In genomic region chr4:121551271-121551670, GRCh38 we compare ENCODE assay signal across 29 cellular contexts.
A peak's percentile ranks its signal among the peaks of the same experiment; 100 is the strongest.
DNase-seq lines count a peak whose midpoint lies in the region; ATAC-seq and TF ChIP-seq lines count a peak whose summit lies in the region.
"Had no signal": no experiment of that assay in that cellular context is flagged by ENCODE, and none has a peak within 500 bp of the region (broad histone marks: within the 10 kb centered on the region; RNA-seq: fewer than 3 reads in every experiment).

No MANE protein-coding gene starts in this region.

- H3K79me2 ChIP-seq in trophoblast cell (ENCODE audit: control insufficient read depth, insufficient read depth, low read length, poor library complexity): no peaks in the 10 kb centered on the region

- no peak overlapping the region for H3K9ac ChIP-seq in trophoblast cell (ENCODE audit: low read length)

- no peak for TF ChIP-seq CTCF in RWPE2 (IDR thresholded peaks at IDR 0.05; ENCODE audit: poor library complexity, severe bottlenecking)
- no peak for TF ChIP-seq CTCF in epithelial cell of proximal tubule (conservative IDR thresholded peaks at IDR 0.05; ENCODE audit: low read depth, low read length)

- DNase-seq in EL (peak; percentile 2), RWPE2 (ENCODE audit: low spot score) (no peak), epithelial cell of proximal tubule (ENCODE audit: low read depth) (peak; percentile 13), trophoblast cell (peak; percentile 6 to 22)
- no peak for DNase-seq in activated effector memory CD4-positive, alpha-beta T cell treated with Interleukin-2 at 50 U/mL for 16 hours
- DNase-seq: activated CD4-positive, alpha-beta T cell treated with anti-CD3 and anti-CD28 coated beads for 36 hours; activated CD8-positive, alpha-beta T cell treated with anti-CD3 and anti-CD28 coated beads, Interleukin-2, amount 10 ng/mL, durations not matched to agents 7 days and 5 days; activated naive CD4-positive, alpha-beta T cell treated with anti-CD3 and anti-CD28 coated beads, Interleukin-2, amount 10 ng/mL, durations not matched to agents 7 days and 5 days; amniotic stem cell; CD8-positive, alpha-beta memory T cell; colonic mucosa; DMS 273 treated with DMSO at 0.1 percent for 48 hours; effector CD8-positive, alpha-beta T cell; Kasumi-1; left cardiac atrium; NCI-H446; NCI-H748 treated with DMSO at 0.1 percent for 48 hours; nephron progenitor cell; Peyer's patch; SJCRH30; stimulated activated naive CD4-positive, alpha-beta T cell treated with Interleukin-2 at 50 U/mL for 16 hours; T-helper 9 cell had no signal

- H2AK5ac ChIP-seq in trophoblast cell (ENCODE audit: low read length): no peak overlapping the region

- H3K27me3 ChIP-seq in RWPE2 (ENCODE audit: insufficient read depth, poor library complexity, severe bottlenecking) (no peaks in the 10 kb centered on the region), trophoblast cell (ENCODE audit: insufficient read depth, low read length) (no peaks in the 10 kb centered on the region)
- H3K27me3 ChIP-seq: cardiac muscle cell, colonic mucosa, Peyer's patch, SJCRH30, suprapubic skin had no signal

- H4K91ac ChIP-seq in trophoblast cell (ENCODE audit: low read depth, low read length): no peak overlapping the region

- H3K79me1 ChIP-seq in trophoblast cell (ENCODE audit: low read length): no peaks in the 10 kb centered on the region

- no peak overlapping the region for H3K23ac ChIP-seq in trophoblast cell (ENCODE audit: low read length)

- H3K36me3 ChIP-seq in RWPE2 (ENCODE audit: low read depth): no peaks in the 10 kb centered on the region
- no peaks in the 10 kb centered on the region for H3K36me3 ChIP-seq in trophoblast cell (ENCODE audit: control insufficient read depth in 1 of 2, insufficient read depth in 2 of 2, low read length in 2 of 2)
- H3K36me3 ChIP-seq: cardiac muscle cell, colonic mucosa, Peyer's patch, SJCRH30, suprapubic skin had no signal

- H3K4ac ChIP-seq in trophoblast cell (ENCODE audit: low read depth, low read length): no peak overlapping the region

- H3K18ac ChIP-seq in trophoblast cell (ENCODE audit: low read length): no peak overlapping the region

- no peak overlapping the region for H2BK12ac ChIP-seq in trophoblast cell (ENCODE audit: low read length)

- H4K8ac ChIP-seq in trophoblast cell (ENCODE audit: low read depth, low read length): no peak overlapping the region

- H3K4me3 ChIP-seq in RWPE2 (ENCODE audit: severe bottlenecking) (no peak overlapping the region), epithelial cell of proximal tubule (ENCODE audit: low read depth, low read length) (no peak overlapping the region), trophoblast cell (ENCODE audit: low read depth, low read length) (no peak overlapping the region)
- H3K4me3 ChIP-seq: cardiac muscle cell, colonic mucosa, Peyer's patch, SJCRH30, skin epidermis, suprapubic skin had no signal

- ATAC-seq in RWPE2 (ENCODE audit: low read depth) (peak; percentile 41; the same call in 1 of the 3 replicates), GM19452 (IDR thresholded peaks at IDR 0.05; ENCODE audit: unreplicated experiment) (no peak), GM19023 (IDR thresholded peaks at IDR 0.05; ENCODE audit: unreplicated experiment) (no peak)
- ATAC-seq: activated CD4-positive, alpha-beta T cell treated with anti-CD3 and anti-CD28 coated beads for 36 hours; activated CD8-positive, alpha-beta T cell treated with anti-CD3 and anti-CD28 coated beads, Interleukin-2, amount 10 ng/mL, durations not matched to agents 7 days and 5 days; HCT116 had no signal

- no peak overlapping the region for H3K4me2 ChIP-seq in trophoblast cell (ENCODE audit: low read length)

- no peak overlapping the region for H3K14ac ChIP-seq in trophoblast cell (ENCODE audit: low read length)

- WGBS in trophoblast cell (ENCODE audit: extremely low coverage, insufficient coverage, insufficient read length): no CpG with 5 or more reads among the region's 1 CpG

- H3K27ac ChIP-seq in RWPE2 (ENCODE audit: poor library complexity, severe bottlenecking) (no peak overlapping the region), trophoblast cell (ENCODE audit: low read depth, low read length) (no peak overlapping the region)
- H3K27ac ChIP-seq: cardiac muscle cell, colonic mucosa, Peyer's patch, SJCRH30, skin epidermis, suprapubic skin, VCaP had no signal

- H3K9me3 ChIP-seq in RWPE2 (ENCODE audit: severe bottlenecking) (no peaks in the 10 kb centered on the region), trophoblast cell (ENCODE audit: insufficient read depth, low read depth, low read length) (peaks cover 4% of the 10 kb centered on the region)
- H3K9me3 ChIP-seq: colonic mucosa, Peyer's patch, SJCRH30, suprapubic skin had no signal

- no peak overlapping the region for H2BK5ac ChIP-seq in trophoblast cell (ENCODE audit: low read depth, low read length, poor library complexity)

- H4K12ac ChIP-seq in trophoblast cell (ENCODE audit: low read depth, low read length): no peak overlapping the region

- H2BK120ac ChIP-seq in trophoblast cell (ENCODE audit: insufficient read depth, low read length, poor library complexity): no peak overlapping the region

- no peak overlapping the region for H2AFZ ChIP-seq in trophoblast cell (ENCODE audit: insufficient read depth, low read length, poor library complexity)

- H3K4me1 ChIP-seq in RWPE2 (ENCODE audit: insufficient read depth, poor library complexity, severe bottlenecking) (no peaks in the 10 kb centered on the region), trophoblast cell (ENCODE audit: control insufficient read depth in 1 of 2, insufficient read depth in 2 of 2, low read length in 2 of 2) (no peaks in the 10 kb centered on the region)
- H3K4me1 ChIP-seq: colonic mucosa, Peyer's patch, SJCRH30, suprapubic skin had no signal

Comparison
In these comparisons a context has a peak if more than half of its experiments do, and no peak if none do; other contexts are left out.
1. DNase-seq: peak in EL (single experiment), epithelial cell of proximal tubule (single experiment) and trophoblast cell (2 of 2); none in RWPE2 (single experiment) and activated effector memory CD4-positive, alpha-beta T cell treated with Interleukin-2 at 50 U/mL for 16 hours (single experiment).